In the genomic region with DNA sequence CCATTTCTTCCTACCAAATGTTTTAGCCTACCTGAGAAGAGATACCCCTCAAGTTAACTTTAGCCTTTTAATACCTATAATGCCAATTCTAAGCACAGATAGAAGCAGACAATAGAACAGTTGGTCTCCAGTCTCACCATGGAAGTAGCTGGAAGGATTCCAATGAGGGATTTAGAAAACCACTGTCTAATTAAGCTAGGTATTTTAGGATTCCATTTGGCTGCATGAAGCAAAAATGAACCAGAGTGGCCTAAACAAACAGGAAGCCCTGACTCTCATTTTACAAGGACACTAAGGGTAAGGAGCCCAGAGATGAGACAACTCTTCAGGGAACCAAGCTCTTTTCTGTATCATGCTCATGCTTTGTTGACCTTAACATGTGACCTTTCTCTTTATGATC, we compare ENCODE assay signal across 14 cellular contexts.
DNase-seq lines count a peak whose midpoint lies in the region; ATAC-seq and TF ChIP-seq lines count a peak whose summit lies in the region.
"Had no signal": no experiment of that assay in that cellular context is flagged by ENCODE, and none has a peak within 500 bp of the region (broad histone marks: within the 10 kb centered on the region; RNA-seq: fewer than 3 reads in every experiment).

No MANE protein-coding gene starts in this region.

- H3K4me3 ChIP-seq in esophagus muscularis mucosa: no peak overlapping the region
- H3K4me3 ChIP-seq: ovary, PC-9, tibial artery had no signal

- DNase-seq in A172 (ENCODE audit: low spot score) (peak; percentile 50), G401 (ENCODE audit: low spot score) (peak; percentile 36), NCI-H2171 treated with DMSO at 0.1 percent for 48 hours (lab: John Stamatoyannopoulos, UW) (peak; percentile 48), dedifferentiated amniotic fluid mesenchymal stem cell (ENCODE audit: extremely low spot score) (peak; percentile 81), esophagus muscularis mucosa (ENCODE audit: extremely low spot score) (no peak), SIG-M5 treated with dmso at 0.1 percent for 504 hours (lab: John Stamatoyannopoulos, UW; ENCODE audit: unreplicated experiment) (no peak), NCI-H146 (lab: John Stamatoyannopoulos, UW) (no peak)
- DNase-seq: activated CD4-positive, alpha-beta T cell treated with anti-CD3 and anti-CD28 coated beads for 1 hour; ovary; PC-9; T-cell; tibial artery had no signal

- H3K27me3 ChIP-seq in esophagus muscularis mucosa: no peaks in the 10 kb centered on the region
- H3K27me3 ChIP-seq: ovary, tibial artery had no signal

- no peaks in the 10 kb centered on the region for H3K4me1 ChIP-seq in esophagus muscularis mucosa
- H3K4me1 ChIP-seq: tibial artery had no signal

- no peak for TF ChIP-seq POLR2A in esophagus muscularis mucosa (IDR thresholded peaks at IDR 0.05; ENCODE audit: low read depth)

- no peak for TF ChIP-seq CTCF in esophagus muscularis mucosa (IDR thresholded peaks at IDR 0.05)

- in situ Hi-C loops in G401 (cut with HindIII; ENCODE audit: low sequenced_read_pairs): no loop called here

- H3K27ac ChIP-seq in esophagus muscularis mucosa (replicated peaks in 1 of 4): no peak overlapping the region
- H3K27ac ChIP-seq: KMS-11, ovary, PC-9, tibial artery had no signal

- intact Hi-C loops in esophagus muscularis mucosa (cut with DNase I): no loop called here

- no peak for ATAC-seq in esophagus mucosa
- ATAC-seq: T-cell had no signal

- no peaks in the 10 kb centered on the region for H3K9me3 ChIP-seq in esophagus muscularis mucosa
- H3K9me3 ChIP-seq: ovary, tibial artery had no signal

- no peak for TF ChIP-seq EP300 in esophagus muscularis mucosa (IDR thresholded peaks at IDR 0.05)

- H3K36me3 ChIP-seq in esophagus muscularis mucosa: no peaks in the 10 kb centered on the region
- H3K36me3 ChIP-seq: ovary, tibial artery had no signal

Comparison
In these comparisons a context has a peak if more than half of its experiments do, and no peak if none do; other contexts are left out.
1. DNase-seq: peak in A172 (single experiment), G401 (single experiment), NCI-H2171 treated with DMSO at 0.1 percent for 48 hours (single experiment) and dedifferentiated amniotic fluid mesenchymal stem cell (single experiment); none in esophagus muscularis mucosa (single experiment), SIG-M5 treated with dmso at 0.1 percent for 504 hours (single experiment) and NCI-H146 (single experiment).